Comparison of ENCODE assay signal across 8 cellular contexts in genomic region chr17:8016632-8017424, GRCh38. TPM values are rescaled to one million over a fixed set of nuclear protein-coding genes. Genes with fewer than 3 reads are reported as not detected.
A peak's percentile ranks its signal among the peaks of the same experiment; 100 is the strongest.
DNase-seq lines count a peak whose midpoint lies in the region; ATAC-seq and TF ChIP-seq lines count a peak whose summit lies in the region.

No MANE protein-coding gene starts in this region.

- TF ChIP-seq CTCF in DND-41 (IDR thresholded peaks at IDR 0.05; ENCODE audit: borderline replicate concordance, extremely low read depth, low read length, poor library complexity, severe bottlenecking) (peak; percentile 70), esophagus muscularis mucosa (IDR thresholded peaks at IDR 0.05) (peak; percentile 38 to 56 (median 43))

- no peak overlapping the region for H3K4me2 ChIP-seq in DND-41 (ENCODE audit: insufficient read depth, low read length)

- ATAC-seq in DND-41 (ENCODE audit: insufficient read depth, low read depth) (no peak), GM18858 (IDR thresholded peaks at IDR 0.05; ENCODE audit: unreplicated experiment) (no peak), GM21717 (IDR thresholded peaks at IDR 0.05; ENCODE audit: unreplicated experiment) (no peak)

- H3K4me3 ChIP-seq in DND-41 (ENCODE audit: low read depth in 1 of 2, low read length in 2 of 2) (no peak overlapping the region), esophagus muscularis mucosa (peak overlapping the region; percentile 38 to 53 (median 42)), muscle layer of duodenum (ENCODE audit: low read depth in 1 of 2, low read length in 2 of 2) (peak overlapping the region; percentile 48 to 50), thymus (ENCODE audit: low read length) (peak overlapping the region; percentile 14)

- intact Hi-C loops in esophagus muscularis mucosa (cut with DNase I): no loop called here

- H3K4me1 ChIP-seq in DND-41 (ENCODE audit: insufficient read depth, low read length) (no peaks in the 10 kb centered on the region), esophagus muscularis mucosa (peaks cover 10 to 28% (median 22%) of the 10 kb centered on the region in 4 donors), muscle layer of duodenum (ENCODE audit: control insufficient read depth in 1 of 2, insufficient read depth in 2 of 2, low read length in 2 of 2) (peaks cover 0 to 13% of the 10 kb centered on the region in 2 donors), thymus (ENCODE audit: control insufficient read depth, insufficient read depth, low read length) (peaks cover 5% of the 10 kb centered on the region)

- H2AFZ ChIP-seq in DND-41 (ENCODE audit: low read depth, low read length): no peak overlapping the region

- H3K9me3 ChIP-seq in DND-41 (ENCODE audit: insufficient read depth, low read length, severe bottlenecking) (no peaks in the 10 kb centered on the region), esophagus muscularis mucosa (no peaks in the 10 kb centered on the region), muscle layer of duodenum (ENCODE audit: control insufficient read depth in 1 of 2, low read length in 2 of 2) (no peaks in the 10 kb centered on the region), thymus (ENCODE audit: control insufficient read depth) (no peaks in the 10 kb centered on the region)

- H3K79me2 ChIP-seq in DND-41 (ENCODE audit: insufficient read depth, low read length): no peaks in the 10 kb centered on the region

- DNase-seq in DND-41 (peak; percentile 32), NCI-H1092 (lab: John Stamatoyannopoulos, UW) (peak; percentile 23), esophagus muscularis mucosa (ENCODE audit: extremely low spot score) (no peak)
- peak; percentile 4 for DNase-seq in activated CD8-positive, alpha-beta memory T cell treated with anti-CD3 and anti-CD28 coated beads, Interleukin-2, amount 50 U/mL, for 24 hours (ENCODE audit: extremely low read depth)

- H4K20me1 ChIP-seq in DND-41 (ENCODE audit: insufficient read depth, low read length): no peaks in the 10 kb centered on the region; the same call in 1 of the 2 replicates

- H3K9ac ChIP-seq in DND-41 (ENCODE audit: low read depth, low read length): no peak overlapping the region

- no peak for TF ChIP-seq POLR2A in esophagus muscularis mucosa (IDR thresholded peaks at IDR 0.05; ENCODE audit: low read depth)

- 40% methylated on average over 11 of the region's 12 CpGs for WGBS in esophagus muscularis mucosa
- WGBS in thymus: 35% methylated on average over 12 of the region's 12 CpGs

- H3K36me3 ChIP-seq in DND-41 (ENCODE audit: insufficient read depth, low read length): no peaks in the 10 kb centered on the region
- no peaks in the 10 kb centered on the region for H3K36me3 ChIP-seq in esophagus muscularis mucosa
- no peaks in the 10 kb centered on the region for H3K36me3 ChIP-seq in muscle layer of duodenum (ENCODE audit: control insufficient read depth in 1 of 2, insufficient read depth in 2 of 2, low read length in 2 of 2)
- H3K36me3 ChIP-seq in thymus (ENCODE audit: control insufficient read depth, insufficient read depth): no peaks in the 10 kb centered on the region

- H3K27me3 ChIP-seq in DND-41 (ENCODE audit: insufficient read depth, low read length, poor library complexity): peaks cover 9% of the 10 kb centered on the region
- H3K27me3 ChIP-seq in esophagus muscularis mucosa: peaks cover 0 to 56% (median 18%) of the 10 kb centered on the region in 4 donors
- H3K27me3 ChIP-seq in muscle layer of duodenum (ENCODE audit: low read depth, low read length): peaks cover 13% of the 10 kb centered on the region
- peaks cover 5% of the 10 kb centered on the region for H3K27me3 ChIP-seq in thymus (ENCODE audit: control insufficient read depth, insufficient read depth)

- H3K27ac ChIP-seq in DND-41 (ENCODE audit: low read length): no peak overlapping the region
- no peak overlapping the region for H3K27ac ChIP-seq in esophagus muscularis mucosa (replicated peaks in 1 of 4)
- H3K27ac ChIP-seq in muscle layer of duodenum (ENCODE audit: low read length): no peak overlapping the region
- no peak overlapping the region for H3K27ac ChIP-seq in thymus (ENCODE audit: low read depth)

- TF ChIP-seq EP300 in esophagus muscularis mucosa (IDR thresholded peaks at IDR 0.05): no peak

RNA-seq across cellular contexts. Expression of gene GUCY2D, which starts 14.4 kb away (rescaled TPM):
- 1 to 10 TPM in 1 of 4 donors, not detected in 3; 1.1 TPM for total RNA-seq in esophagus muscularis mucosa
- polyA plus RNA-seq in thymus: 0.02 TPM

RNA-seq across cellular contexts. Expression of gene ALOX15B, which starts 22.0 kb away (rescaled TPM):
- 1 to 10 TPM; 1.3 to 3.7 (median 2.0) TPM for total RNA-seq in esophagus muscularis mucosa
- 5.1 TPM for polyA plus RNA-seq in thymus

Comparison
In these comparisons a context has a peak if more than half of its experiments do, and no peak if none do; other contexts are left out.
1. H3K4me3 ChIP-seq: peak in esophagus muscularis mucosa (4 of 4), muscle layer of duodenum (2 of 2) and thymus (single experiment); none in DND-41 (0 of 2).